1 cellular context compared by ENCODE assay signal in the genomic region with DNA sequence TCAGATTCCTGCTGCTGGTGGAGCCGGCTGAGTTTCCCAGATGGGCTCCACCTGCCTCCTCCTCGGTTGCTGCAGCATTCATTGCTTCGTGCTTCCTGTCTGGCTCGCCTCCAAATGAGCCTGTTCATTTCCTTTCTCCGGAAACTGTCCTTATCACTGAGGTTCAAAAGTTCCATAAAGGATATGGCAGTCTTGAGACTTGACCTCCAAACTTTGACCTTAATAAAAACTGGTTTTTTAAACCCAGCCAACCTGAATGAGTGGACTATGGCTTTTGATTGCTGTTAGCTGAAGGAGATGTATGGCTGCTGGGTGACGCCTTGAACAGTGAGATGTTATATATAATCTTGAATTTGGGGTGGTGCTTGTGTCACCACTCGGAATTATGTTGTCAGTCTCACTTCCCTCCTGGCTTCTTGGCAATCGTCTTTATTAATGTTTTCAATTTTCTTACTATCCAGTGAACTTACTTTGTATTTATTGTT.
TF ChIP-seq lines count a peak whose summit lies in the region.

No MANE protein-coding gene starts in this region.

TF ChIP-seq in SK-N-SH, 30 proteins besides CTCF, POLR2A, EP300 and RAD21 (continued from another document):
- TF ChIP-seq FOSL2 (IDR thresholded peaks at IDR 0.05; ENCODE audit: borderline replicate concordance, low read depth): no peak
- no peak for TF ChIP-seq NRF1 (IDR thresholded peaks at IDR 0.05; ENCODE audit: low read depth, low read length)
- TF ChIP-seq CHD2 (IDR thresholded peaks at IDR 0.05; ENCODE audit: low read length, partially characterized antibody): peak; percentile 54
- 0 out of 2 replicates have a peak, but pooled peaks have one; percentile 9 for TF ChIP-seq TEAD4 (IDR thresholded peaks at IDR 0.05; ENCODE audit: borderline replicate concordance, insufficient read depth)
- TF ChIP-seq ELF1 (IDR thresholded peaks at IDR 0.05): 0 out of 2 replicates have a peak, but pooled peaks have one; percentile 17
- peak; percentile 90 for TF ChIP-seq NFIC (IDR thresholded peaks at IDR 0.05; ENCODE audit: borderline replicate concordance)
- peak; percentile 39 for TF ChIP-seq GABPA (IDR thresholded peaks at IDR 0.05; ENCODE audit: low read depth)
- TF ChIP-seq RCOR1 (IDR thresholded peaks at IDR 0.05; ENCODE audit: low read length): 0 out of 2 replicates have a peak, but pooled peaks have one; percentile 31
- no peak for TF ChIP-seq SMC3 (IDR thresholded peaks at IDR 0.05; ENCODE audit: low read depth, low read length)
- no peak for TF ChIP-seq MEF2A (IDR thresholded peaks at IDR 0.05; ENCODE audit: borderline replicate concordance, low read depth)
- TF ChIP-seq EZH2phosphoT487 (IDR thresholded peaks at IDR 0.05; ENCODE audit: borderline replicate concordance, low read depth): no peak
